Comparison of ENCODE assay signal across 25 cellular contexts in the genomic region with DNA sequence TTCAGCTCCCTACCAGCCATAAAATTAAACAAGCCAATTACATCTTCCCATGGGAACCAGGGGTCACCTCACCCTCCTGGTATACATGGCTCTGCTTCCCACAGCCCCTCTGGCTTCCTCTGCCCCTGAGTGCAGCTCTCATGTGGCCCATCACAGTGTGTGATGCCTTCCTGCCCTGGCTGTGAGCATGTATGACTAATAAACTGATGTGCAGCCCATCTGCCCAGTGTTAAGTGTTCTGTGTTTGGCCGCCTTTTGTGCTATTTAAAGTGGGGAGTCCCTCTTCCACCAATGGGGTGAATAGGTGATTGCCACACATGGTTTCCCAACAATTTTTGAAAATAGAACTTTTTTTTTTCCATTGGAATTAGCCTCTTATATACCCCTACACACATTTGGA.
"Had no signal": no experiment of that assay in that cellular context is flagged by ENCODE, and none has a peak within 500 bp of the region (broad histone marks: within the 10 kb centered on the region; RNA-seq: fewer than 3 reads in every experiment).

No MANE protein-coding gene starts in this region.

- H3K36me3 ChIP-seq: left lung, lower lobe of right lung, ovary, right atrium auricular region, right lobe of liver, stomach, thyroid gland, transverse colon, upper lobe of left lung, vagina had no signal

- H3K4me3 ChIP-seq: left lung, lower lobe of right lung, ovary, right atrium auricular region, right lobe of liver, smooth muscle cell, stomach, testis, thyroid gland, transverse colon, upper lobe of left lung, vagina had no signal

- H3K4me1 ChIP-seq: left lung, lower lobe of right lung, right atrium auricular region, right lobe of liver, stomach, testis, thyroid gland, transverse colon, upper lobe of left lung, vagina had no signal

- H3K27me3 ChIP-seq: left lung, ovary, right lobe of liver, stomach, testis, thyroid gland, transverse colon, upper lobe of left lung, vagina had no signal

- H3K4me2 ChIP-seq: smooth muscle cell had no signal

- H3K9me3 ChIP-seq: left lung, lower lobe of right lung, ovary, right atrium auricular region, right lobe of liver, stomach, testis, thyroid gland, upper lobe of left lung, vagina had no signal

- H3K9me3 Mint-ChIP-seq: stimulated activated naive B cell treated with anti-CD40 and anti-IgM and Interleukin-4, amounts not matched to agents 10 μg/mL and 1 μg/mL and 100 μg/mL, for 72 hours had no signal

- DNase-seq: hypothalamus; immature natural killer cell; kidney; left colon; left lung; lower lobe of right lung; mammary epithelial cell; mesenchymal stem cell; naive thymus-derived CD8-positive, alpha-beta T cell; ovary; right lobe of liver; stimulated activated CD4-positive, alpha-beta T cell treated with anti-CD3 and anti-CD28 coated beads, Interleukin-2, amount 100 ng/mL, for 24 hours; stimulated activated CD4-positive, alpha-beta T cell treated with anti-CD3 and anti-CD28 coated beads, Interleukin-4, amount 100 ng/mL, for 1 hour; stimulated activated naive B cell treated with anti-CD40 and anti-IgM and Interleukin-4, amounts not matched to agents 10 μg/mL and 1 μg/mL and 100 μg/mL, for 72 hours; stimulated activated naive CD8-positive, alpha-beta T cell treated with anti-CD3 and anti-CD28 coated beads, Interleukin-15, Interleukin-2, amounts not matched to agents 100 U/mL and 50 U/mL, for 24 hours; stomach; testis; thyroid gland; transverse colon; upper lobe of left lung had no signal

- H3K27ac ChIP-seq: left lung, lower lobe of right lung, ovary, right atrium auricular region, right lobe of liver, stomach, testis, thyroid gland, transverse colon, upper lobe of left lung, vagina had no signal

- H3K27ac Mint-ChIP-seq: immature natural killer cell; naive thymus-derived CD8-positive, alpha-beta T cell; nephron; progenitor cell of endocrine pancreas; stimulated activated naive B cell treated with anti-CD40 and anti-IgM and Interleukin-4, amounts not matched to agents 10 μg/mL and 1 μg/mL and 100 μg/mL, for 72 hours had no signal

- H3K4me3 Mint-ChIP-seq: immature natural killer cell; naive thymus-derived CD8-positive, alpha-beta T cell; nephron; stimulated activated naive B cell treated with anti-CD40 and anti-IgM and Interleukin-4, amounts not matched to agents 10 μg/mL and 1 μg/mL and 100 μg/mL, for 72 hours had no signal

- H3K4me1 Mint-ChIP-seq: immature natural killer cell; naive thymus-derived CD8-positive, alpha-beta T cell; nephron; stimulated activated naive B cell treated with anti-CD40 and anti-IgM and Interleukin-4, amounts not matched to agents 10 μg/mL and 1 μg/mL and 100 μg/mL, for 72 hours had no signal

- H3K27me3 Mint-ChIP-seq: progenitor cell of endocrine pancreas had no signal

- H3K36me3 Mint-ChIP-seq: immature natural killer cell; naive thymus-derived CD8-positive, alpha-beta T cell; stimulated activated naive B cell treated with anti-CD40 and anti-IgM and Interleukin-4, amounts not matched to agents 10 μg/mL and 1 μg/mL and 100 μg/mL, for 72 hours had no signal
